Comparison of ENCODE assay signal across 1 cellular context in genomic region chr14:76193696-76194095, GRCh38.
TF ChIP-seq lines count a peak whose summit lies in the region.

No MANE protein-coding gene starts in this region.

TF ChIP-seq in IMR-90, 13 proteins besides CTCF, POLR2A, EP300 and RAD21 (continued from another document):
- no peak for TF ChIP-seq RCOR1 (IDR thresholded peaks at IDR 0.05; ENCODE audit: insufficient replicate concordance, low read length)
- no peak for TF ChIP-seq MXI1 (IDR thresholded peaks at IDR 0.05; ENCODE audit: borderline replicate concordance, low read depth, low read length)
- no peak for TF ChIP-seq SMC3 (IDR thresholded peaks at IDR 0.05; ENCODE audit: low read depth, low read length)
- TF ChIP-seq, protein P1, sequence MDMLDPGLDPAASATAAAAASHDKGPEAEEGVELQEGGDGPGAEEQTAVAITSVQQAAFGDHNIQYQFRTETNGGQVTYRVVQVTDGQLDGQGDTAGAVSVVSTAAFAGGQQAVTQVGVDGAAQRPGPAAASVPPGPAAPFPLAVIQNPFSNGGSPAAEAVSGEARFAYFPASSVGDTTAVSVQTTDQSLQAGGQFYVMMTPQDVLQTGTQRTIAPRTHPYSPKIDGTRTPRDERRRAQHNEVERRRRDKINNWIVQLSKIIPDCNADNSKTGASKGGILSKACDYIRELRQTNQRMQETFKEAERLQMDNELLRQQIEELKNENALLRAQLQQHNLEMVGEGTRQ (IDR thresholded peaks at IDR 0.05; ENCODE audit: low read depth, low read length): no peak
- no peak for TF ChIP-seq CEBPB (IDR thresholded peaks at IDR 0.05; ENCODE audit: low read depth, low read length)
- no peak for TF ChIP-seq RFX5 (IDR thresholded peaks at IDR 0.05; ENCODE audit: low read depth, low read length)
